Comparison of ENCODE assay signal across 10 cellular contexts in the genomic region with DNA sequence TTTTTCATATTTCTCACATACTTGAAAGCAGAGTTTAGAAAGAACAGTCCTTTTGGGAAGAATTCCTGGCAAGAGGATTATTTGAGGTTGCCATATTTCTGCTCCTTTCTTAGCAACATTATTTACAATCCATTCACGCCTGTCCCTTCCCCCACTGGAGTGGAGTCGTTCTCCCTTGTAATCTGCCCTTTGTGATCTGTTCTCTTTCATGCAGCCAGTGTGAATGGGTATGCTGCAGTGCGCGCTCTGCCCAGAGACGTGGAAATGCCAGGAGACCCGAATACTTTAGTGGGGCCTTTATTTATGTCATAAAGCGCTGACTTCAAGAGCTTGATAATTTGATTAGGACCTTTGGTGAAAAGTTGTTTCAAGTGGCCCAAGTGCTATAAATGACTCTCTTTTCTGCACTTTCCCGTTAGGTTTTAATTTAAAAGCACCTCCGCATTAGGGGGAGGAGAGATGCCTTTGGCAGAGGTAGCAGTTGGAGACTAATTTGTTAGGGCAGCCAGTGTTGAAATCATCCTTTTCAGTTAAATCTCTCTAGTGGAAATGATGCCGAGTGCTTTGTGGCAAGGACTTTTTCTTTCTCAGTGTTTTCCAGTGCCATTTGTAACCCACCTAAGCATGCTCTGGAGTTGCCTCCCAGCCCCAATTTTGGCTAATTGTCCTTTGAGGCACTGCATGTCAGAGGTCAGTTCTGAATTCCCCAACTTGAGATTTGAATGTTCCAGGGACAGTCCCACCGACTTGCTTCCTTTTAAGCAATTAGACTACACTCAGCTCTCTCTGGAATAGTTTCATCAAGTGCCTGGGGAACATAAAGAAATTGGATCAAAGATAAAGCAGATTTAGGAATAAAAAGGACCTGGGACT. TPM values are rescaled to one million over a fixed set of nuclear protein-coding genes. Genes with fewer than 3 reads are reported as not detected.
DNase-seq lines count a peak whose midpoint lies in the region; ATAC-seq, FAIRE-seq and TF ChIP-seq lines count a peak whose summit lies in the region.
"Had no signal": no experiment of that assay in that cellular context is flagged by ENCODE, and none has a peak within 500 bp of the region (broad histone marks: within the 10 kb centered on the region; RNA-seq: fewer than 3 reads in every experiment).

No MANE protein-coding gene starts in this region.

- in situ Hi-C loops in K562 (cut with MboI) = no loop called here

- H3K9me1 ChIP-seq in K562 (ENCODE audit: control insufficient read depth, insufficient read depth, low read length) = no peaks in the 10 kb centered on the region

- no peak for TF ChIP-seq EP300 in K562 (IDR thresholded peaks at IDR 0.05; ENCODE audit: low read length)

- CTCF ChIA-PET in K562 (lab: Yijun Ruan, JAX; ENCODE audit: low intra/inter-chr PET ratio) = no interaction called here

- H3K4me3 ChIP-seq in Loucy (ENCODE audit: low read length, poor library complexity, severe bottlenecking) (peak overlapping the region; percentile 82), K562 (no peak overlapping the region), liver (ENCODE audit: low read depth in 1 of 3, low read length in 3 of 3) (no peak overlapping the region), thyroid gland (replicated peaks in 1 of 3) (no peak overlapping the region)

- H2AFZ ChIP-seq in Loucy (ENCODE audit: low read length) (no peak overlapping the region), K562 (ENCODE audit: low read depth, low read length) (no peak overlapping the region)

- TF ChIP-seq POLR2A in K562 (conservative IDR thresholded peaks at IDR 0.05) (no peak), thyroid gland (IDR thresholded peaks at IDR 0.05) (no peak)

- H3K9me3 ChIP-seq in Loucy (ENCODE audit: insufficient read depth, low read depth, low read length) (no peaks in the 10 kb centered on the region), K562 (replicated peaks; ENCODE audit: control insufficient read depth, insufficient read depth, low read depth, low read length) (no peaks in the 10 kb centered on the region), liver (ENCODE audit: control insufficient read depth in 4 of 4, low read length in 3 of 4) (no peaks in the 10 kb centered on the region), thyroid gland (no peaks in the 10 kb centered on the region)

- H3K27ac ChIP-seq in K562 (ENCODE audit: extremely low read depth, low read depth, low read length) = no peak overlapping the region
- peak overlapping the region; percentile 23 to 25 for H3K27ac ChIP-seq in liver (ENCODE audit: low read depth in 1 of 2, low read length in 2 of 2)
- no peak overlapping the region for H3K27ac ChIP-seq in thyroid gland

- H3F3A ChIP-seq in Loucy (ENCODE audit: low read depth) = peaks cover 23% of the 10 kb centered on the region

- DNase-seq in K562 (ENCODE audit: extremely low read depth in 1 of 4, low spot score in 3 of 4) = peak in 1 of 4 experiments; percentile 9
- no peak for DNase-seq in stimulated activated naive CD8-positive, alpha-beta T cell treated with anti-CD3 and anti-CD28 coated beads, Interleukin-15, Interleukin-2, amounts not matched to agents 100 U/mL and 50 U/mL, for 24 hours
- no peak for DNase-seq in stimulated activated CD4-positive, alpha-beta T cell treated with anti-CD3 and anti-CD28 coated beads, Interleukin-2, amount 100 ng/mL, for 24 hours
- DNase-seq in thyroid gland = no peak
- no peak for DNase-seq in NCI-H1105 treated with DMSO at 0.1 percent for 48 hours (lab: John Stamatoyannopoulos, UW)
- DNase-seq: activated CD4-positive, alpha-beta T cell treated with anti-CD3 and anti-CD28 coated beads, Interleukin-2, amount 50 U/mL, for 48 hours; NCI-H510A treated with DMSO at 0.1 percent for 48 hours had no signal

- H3K4me2 ChIP-seq in Loucy (ENCODE audit: low read depth, low read length, poor library complexity, severe bottlenecking) (peak overlapping the region; percentile 96), K562 (ENCODE audit: insufficient read depth, low read length) (no peak overlapping the region)

- ATAC-seq in K562 (0 out of 3 replicates have a peak, but pooled peaks have one; percentile 19), GM18868 (IDR thresholded peaks at IDR 0.05; ENCODE audit: unreplicated experiment) (no peak)
- peak; percentile 40 for ATAC-seq in stimulated activated naive CD8-positive, alpha-beta T cell treated with anti-CD3 and anti-CD28 coated beads, Interleukin-15, Interleukin-2, amounts not matched to agents 100 U/mL and 50 U/mL, for 24 hours

- TF ChIP-seq CTCF in Loucy (conservative IDR thresholded peaks at IDR 0.05; ENCODE audit: low read length) (no peak), K562 (IDR thresholded peaks at IDR 0.05 in 2 of 3, conservative IDR thresholded peaks at IDR 0.05 in 1 of 3; ENCODE audit: insufficient read depth in 2 of 3, low read depth in 1 of 3, low read length in 3 of 3) (no peak), liver (IDR thresholded peaks at IDR 0.05; ENCODE audit: low read depth, low read length, missing input control) (no peak), thyroid gland (IDR thresholded peaks at IDR 0.05) (no peak)

- no peak for FAIRE-seq in K562 (lab: Jason Lieb, UNC)

- POLR2A ChIA-PET in K562 (lab: Yijun Ruan, JAX) = no interaction called here

- H3K79me2 ChIP-seq in Loucy (ENCODE audit: insufficient read depth, low read length) = peaks cover 83% of the 10 kb centered on the region
- peaks cover 55% of the 10 kb centered on the region for H3K79me2 ChIP-seq in K562 (ENCODE audit: control insufficient read depth, insufficient read depth, low read length)

- H3K9ac ChIP-seq in Loucy (ENCODE audit: low read depth, low read length, poor library complexity, severe bottlenecking) (peak overlapping the region; percentile 84), K562 (ENCODE audit: insufficient read depth in 1 of 2, low read depth in 2 of 2, low read length in 2 of 2) (no peak overlapping the region), liver (ENCODE audit: low read depth in 1 of 2, low read length in 2 of 2) (peak overlapping the region in 1 of 2 donors; percentile 33)

- H3K9me2 ChIP-seq in Loucy (replicated peaks; ENCODE audit: low read depth, low read length) = no peaks in the 10 kb centered on the region

- TF ChIP-seq RAD21 in K562 (CRISPR knock-in tag; conservative IDR thresholded peaks at IDR 0.05 in 1 of 2, IDR thresholded peaks at IDR 0.05 in 1 of 2) (no peak), liver (IDR thresholded peaks at IDR 0.05) (no peak)

- H3K27me3 ChIP-seq in Loucy (ENCODE audit: insufficient read depth, low read length, poor library complexity, severe bottlenecking) = no peaks in the 10 kb centered on the region
- no peaks in the 10 kb centered on the region for H3K27me3 ChIP-seq in K562 (ENCODE audit: control insufficient read depth in 2 of 2, insufficient read depth in 2 of 2, low read length in 2 of 2)
- no peaks in the 10 kb centered on the region for H3K27me3 ChIP-seq in liver (ENCODE audit: control insufficient read depth in 4 of 4, insufficient read depth in 4 of 4, low read length in 3 of 4)
- no peaks in the 10 kb centered on the region for H3K27me3 ChIP-seq in thyroid gland

- peaks cover 11% of the 10 kb centered on the region; the same call in 1 of the 2 replicates for H3K36me3 ChIP-seq in Loucy (ENCODE audit: insufficient read depth, low read length)
- H3K36me3 ChIP-seq in K562 (ENCODE audit: control insufficient read depth, insufficient read depth, low read length) = peaks cover 3% of the 10 kb centered on the region; the same call in 2 of the 3 replicates
- no peaks in the 10 kb centered on the region for H3K36me3 ChIP-seq in liver (ENCODE audit: control insufficient read depth in 4 of 4, insufficient read depth in 3 of 4, low read depth in 1 of 4, low read length in 3 of 4)
- H3K36me3 ChIP-seq in thyroid gland = no peaks in the 10 kb centered on the region

- H4K20me1 ChIP-seq in Loucy (ENCODE audit: insufficient read depth, low read length, poor library complexity, severe bottlenecking) (peaks cover 64% of the 10 kb centered on the region), K562 (replicated peaks; ENCODE audit: control insufficient read depth, insufficient read depth, low read length) (no peaks in the 10 kb centered on the region)

- intact Hi-C loops in K562 (cut with micrococcal nuclease) = no loop called here
- intact Hi-C loops in thyroid gland (cut with DNase I) = no loop called here

- WGBS in K562 (ENCODE audit: insufficient coverage, low coverage, missing lambda C conversion rate) = 65% methylated on average over 10 of the region's 11 CpGs
- WGBS in liver = 36% methylated on average over 11 of the region's 11 CpGs
- 73 to 75% methylated on average over 11 of the region's 11 CpGs for WGBS in thyroid gland, 2 donors

- BruUV-seq in K562 (replicated peaks; lab: Mats Ljungman, UMichigan) = no TSS peak

- H3K4me1 ChIP-seq in Loucy (ENCODE audit: insufficient read depth, low read length, poor library complexity, severe bottlenecking) (peaks cover 70% of the 10 kb centered on the region), K562 (replicated peaks in 1 of 2; ENCODE audit: control insufficient read depth in 2 of 2, insufficient read depth in 2 of 2, low read length in 2 of 2) (peaks cover 7 to 27% of the 10 kb centered on the region in 2 experiments; a peak in 4 of 5 replicates), liver (ENCODE audit: control insufficient read depth in 4 of 4, insufficient read depth in 4 of 4, low read length in 3 of 4) (peaks cover 19 to 71% (median 64%) of the 10 kb centered on the region in 4 donors), thyroid gland (peaks cover 34 to 50% of the 10 kb centered on the region in 2 donors)

RNA-seq across cellular contexts. Expression of a gene that starts 52.5 kb away (rescaled TPM):
- 52.0 and 118 TPM in 2 replicates for total RNA-seq in K562 (2011; cell fraction: chromatin; rRNA removed; ENCODE audit: low replicate concordance)
- total RNA-seq in K562 (2011; cell fraction: nucleolus; rRNA removed) = 31.7 and 37.4 TPM in 2 replicates
- total RNA-seq in K562 (2011; cell fraction: nucleoplasm; rRNA removed) = 70.8 and 91.3 TPM in 2 replicates
- 115 and 121 TPM in 2 replicates for total RNA-seq in K562 (2014; rRNA removed)
- total RNA-seq in K562 (2014; rRNA removed; fragmentation: Illumina TruSeq; extraction: Trizol) = 133 and 151 TPM in 2 replicates
- total RNA-seq in K562 (2015; rRNA removed; fragmentation: Illumina TruSeq; extraction: Trizol) = 119 and 122 TPM in 2 replicates
- 104 and 108 TPM in 2 replicates for total RNA-seq in K562 (2021)
- 60.0 and 78.2 TPM in 2 replicates for polyA plus RNA-seq in K562 (2011; rRNA removed)
- 35.3 and 38.0 TPM in 2 replicates for polyA plus RNA-seq in K562 (2011; cell fraction: cytosol; rRNA removed)
- polyA plus RNA-seq in K562 (2011; cell fraction: nucleus; rRNA removed) = 57.3 and 62.7 TPM in 2 replicates
- 73.0 and 141 TPM in 2 replicates for polyA plus RNA-seq in K562 (2012)
- 106 and 113 TPM in 2 replicates for polyA plus RNA-seq in K562 (2014; fragmentation: Illumina TruSeq; extraction: Trizol)
- 100 to 1,000 TPM in 1 of 2 experiments, 10 to 100 TPM in 1; 82.4 to 100 TPM for polyA plus RNA-seq in K562 (2014; fragmentation: Nextera tagmentation; extraction: Ambion mirVana)
- polyA plus RNA-seq in K562 (2014; rRNA removed) = 113 TPM in 2 replicates
- polyA minus RNA-seq in K562 (2011; rRNA and poly(A)+ RNA removed) = 72.0 and 80.5 TPM in 2 replicates
- 27.1 and 29.2 TPM in 2 replicates for polyA minus RNA-seq in K562 (2011; cell fraction: cytosol; rRNA and poly(A)+ RNA removed)
- polyA minus RNA-seq in K562 (2011; cell fraction: nucleus; rRNA and poly(A)+ RNA removed) = 57.6 and 75.4 TPM in 2 replicates
- 10 to 100 TPM; 54.6 to 72.7 TPM for total RNA-seq in liver
- polyA plus RNA-seq in liver = 10 to 100 TPM; 49.3 to 55.2 TPM
- 100 to 1,000 TPM in 1 of 4 donors, 10 to 100 TPM in 3; 64.1 to 116 (median 75.3) TPM for total RNA-seq in thyroid gland

RNA-seq across cellular contexts. Expression of a gene that starts 58.6 kb away (rescaled TPM):
- total RNA-seq in K562 (2011; cell fraction: chromatin; rRNA removed; ENCODE audit: low replicate concordance) = not detected in 2 replicates
- total RNA-seq in K562 (2011; cell fraction: nucleolus; rRNA removed) = not detected in 2 replicates
- not detected in 2 replicates for total RNA-seq in K562 (2011; cell fraction: nucleoplasm; rRNA removed)
- total RNA-seq in K562 (2014; rRNA removed) = 2.2 TPM in 1 of 2 replicates, not detected in the other
- total RNA-seq in K562 (2014; rRNA removed; fragmentation: Illumina TruSeq; extraction: Trizol) = not detected in 2 replicates
- not detected in 2 replicates for total RNA-seq in K562 (2015; rRNA removed; fragmentation: Illumina TruSeq; extraction: Trizol)
- total RNA-seq in K562 (2021) = not detected in 2 replicates
- polyA plus RNA-seq in K562 (2011; rRNA removed) = not detected in 2 replicates
- polyA plus RNA-seq in K562 (2011; cell fraction: cytosol; rRNA removed) = not detected in 2 replicates
- polyA plus RNA-seq in K562 (2011; cell fraction: nucleus; rRNA removed) = not detected in 2 replicates
- not detected in 2 replicates for polyA plus RNA-seq in K562 (2012)
- not detected in 2 replicates for polyA plus RNA-seq in K562 (2014; fragmentation: Illumina TruSeq; extraction: Trizol)
- polyA plus RNA-seq in K562 (2014; fragmentation: Nextera tagmentation; extraction: Ambion mirVana) = not detected
- not detected in 2 replicates for polyA plus RNA-seq in K562 (2014; rRNA removed)
- not detected in 2 replicates for polyA minus RNA-seq in K562 (2011; rRNA and poly(A)+ RNA removed)
- not detected in 2 replicates for polyA minus RNA-seq in K562 (2011; cell fraction: cytosol; rRNA and poly(A)+ RNA removed)
- not detected in 2 replicates for polyA minus RNA-seq in K562 (2011; cell fraction: nucleus; rRNA and poly(A)+ RNA removed)
- not detected for total RNA-seq in liver
- not detected for polyA plus RNA-seq in liver
- not detected for total RNA-seq in thyroid gland

Comparison
In these comparisons a context has a peak if more than half of its experiments do, and no peak if none do; other contexts are left out.
1. H3K27ac ChIP-seq: peak in liver (2 of 2); none in K562 (single experiment) and thyroid gland (0 of 3).